2 cellular contexts compared by ENCODE assay signal in the genomic region with DNA sequence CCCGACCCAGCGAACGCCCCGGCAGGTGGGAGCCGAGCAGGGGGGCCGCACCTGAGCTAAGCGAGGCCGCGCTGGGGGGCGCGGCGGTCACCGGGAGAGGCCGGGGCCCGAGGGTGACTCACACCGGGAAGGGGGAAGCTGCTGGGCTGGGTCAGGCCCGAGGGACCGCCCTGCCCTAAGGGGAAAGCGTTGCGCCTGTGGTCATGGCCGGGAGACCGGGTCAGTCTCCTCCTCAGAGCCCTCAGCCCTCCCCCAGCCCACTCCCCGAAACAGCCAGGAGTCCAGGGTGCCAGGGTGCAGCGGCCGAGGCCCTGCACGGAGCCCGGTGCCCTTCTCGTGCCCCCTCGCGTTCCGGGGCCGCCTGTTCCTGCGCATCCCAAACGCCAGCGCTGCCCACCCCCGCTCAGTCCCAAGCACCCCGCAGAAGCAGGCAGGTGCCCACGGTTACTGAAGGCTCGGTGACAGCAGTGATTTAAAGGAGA.
TF ChIP-seq lines count a peak whose summit lies in the region.

No MANE protein-coding gene starts in this region.

TF ChIP-seq in GM23338, 12 proteins besides CTCF, POLR2A, EP300 and RAD21 (continued from another document):
- TF ChIP-seq, protein P1, sequence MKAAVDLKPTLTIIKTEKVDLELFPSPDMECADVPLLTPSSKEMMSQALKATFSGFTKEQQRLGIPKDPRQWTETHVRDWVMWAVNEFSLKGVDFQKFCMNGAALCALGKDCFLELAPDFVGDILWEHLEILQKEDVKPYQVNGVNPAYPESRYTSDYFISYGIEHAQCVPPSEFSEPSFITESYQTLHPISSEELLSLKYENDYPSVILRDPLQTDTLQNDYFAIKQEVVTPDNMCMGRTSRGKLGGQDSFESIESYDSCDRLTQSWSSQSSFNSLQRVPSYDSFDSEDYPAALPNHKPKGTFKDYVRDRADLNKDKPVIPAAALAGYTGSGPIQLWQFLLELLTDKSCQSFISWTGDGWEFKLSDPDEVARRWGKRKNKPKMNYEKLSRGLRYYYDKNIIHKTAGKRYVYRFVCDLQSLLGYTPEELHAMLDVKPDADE (IDR thresholded peaks at IDR 0.05) = no peak
- TF ChIP-seq EZH2 (IDR thresholded peaks at IDR 0.05; ENCODE audit: low read depth, unreplicated experiment) = no peak

TF ChIP-seq in HEK293T, 16 proteins besides CTCF, POLR2A, EP300 and RAD21 (continued from another document):
- TF ChIP-seq SUZ12 (IDR thresholded peaks at IDR 0.05) (no peak), L3MBTL2 (conservative IDR thresholded peaks at IDR 0.05) (no peak), ZNF384 (IDR thresholded peaks at IDR 0.05) (no peak), FOXA1 (IDR thresholded peaks at IDR 0.05) (no peak), NFRKB (IDR thresholded peaks at IDR 0.05) (no peak), HDGF (IDR thresholded peaks at IDR 0.05; ENCODE audit: borderline replicate concordance) (no peak), SP1 (IDR thresholded peaks at IDR 0.05) (no peak), BHLHE40 (IDR thresholded peaks at IDR 0.05; ENCODE audit: borderline replicate concordance) (no peak), LEF1 (IDR thresholded peaks at IDR 0.05; ENCODE audit: borderline replicate concordance) (no peak), ARNT (IDR thresholded peaks at IDR 0.05) (no peak), CTBP1 (IDR thresholded peaks at IDR 0.05; ENCODE audit: borderline replicate concordance) (no peak)
- TF ChIP-seq, protein P2, sequence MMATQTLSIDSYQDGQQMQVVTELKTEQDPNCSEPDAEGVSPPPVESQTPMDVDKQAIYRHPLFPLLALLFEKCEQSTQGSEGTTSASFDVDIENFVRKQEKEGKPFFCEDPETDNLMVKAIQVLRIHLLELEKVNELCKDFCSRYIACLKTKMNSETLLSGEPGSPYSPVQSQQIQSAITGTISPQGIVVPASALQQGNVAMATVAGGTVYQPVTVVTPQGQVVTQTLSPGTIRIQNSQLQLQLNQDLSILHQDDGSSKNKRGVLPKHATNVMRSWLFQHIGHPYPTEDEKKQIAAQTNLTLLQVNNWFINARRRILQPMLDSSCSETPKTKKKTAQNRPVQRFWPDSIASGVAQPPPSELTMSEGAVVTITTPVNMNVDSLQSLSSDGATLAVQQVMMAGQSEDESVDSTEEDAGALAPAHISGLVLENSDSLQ (IDR thresholded peaks at IDR 0.05) = no peak
TF ChIP-seq in HEK293T: peak in this region for 0.
